In the genomic region with DNA sequence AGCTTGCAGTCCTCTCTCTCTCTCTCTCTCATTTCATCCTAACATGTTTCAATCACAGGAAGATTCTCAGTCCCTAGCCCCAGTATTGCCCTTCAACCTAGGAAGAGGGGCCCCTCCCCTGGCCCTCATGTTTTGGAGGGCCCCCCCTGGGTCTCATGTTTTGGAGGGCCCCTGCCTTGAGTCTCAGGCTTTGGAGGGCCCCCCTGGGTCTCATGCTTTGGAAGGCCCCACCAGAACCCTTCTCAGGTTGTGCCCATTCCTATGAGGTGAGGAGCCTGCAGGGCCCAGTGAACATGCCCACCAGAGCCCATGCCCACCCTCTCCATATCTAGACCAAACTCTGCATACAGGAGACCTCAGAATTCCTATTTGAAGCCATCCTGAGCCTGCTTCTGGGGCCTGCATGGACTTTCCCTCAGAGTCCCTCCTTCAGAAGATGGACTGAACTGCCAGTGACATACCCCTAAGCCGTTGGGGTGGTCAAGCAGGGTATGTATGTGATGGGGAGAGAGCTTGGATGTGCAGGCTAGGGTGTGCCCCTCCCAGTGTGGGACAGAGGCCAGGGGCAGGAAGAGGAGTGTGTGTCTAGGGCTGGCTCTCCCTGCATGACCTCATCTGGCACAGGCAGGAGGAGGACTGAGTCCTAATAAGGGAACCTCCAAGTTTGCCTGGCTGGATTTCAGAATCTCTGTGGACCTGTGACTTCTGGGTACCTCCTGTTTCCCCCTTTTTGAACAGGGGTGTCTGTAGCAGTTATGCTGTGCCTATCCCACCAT, we compare ENCODE assay signal across 10 cellular contexts. TPM values are rescaled to one million over a fixed set of nuclear protein-coding genes. Genes with fewer than 3 reads are reported as not detected.
DNase-seq lines count a peak whose midpoint lies in the region; ATAC-seq and TF ChIP-seq lines count a peak whose summit lies in the region.
"Had no signal": no experiment of that assay in that cellular context is flagged by ENCODE, and none has a peak within 500 bp of the region (broad histone marks: within the 10 kb centered on the region; RNA-seq: fewer than 3 reads in every experiment).

No MANE protein-coding gene starts in this region.

- H3K4me1 ChIP-seq in H9 (ENCODE audit: insufficient read depth, low read length) (peaks cover 5% of the 10 kb centered on the region; the same call in 1 of the 2 replicates), right atrium auricular region (peaks cover 0 to 23% of the 10 kb centered on the region in 2 donors), HAP-1 (no peaks in the 10 kb centered on the region)

- no peak overlapping the region for H3K4ac ChIP-seq in H9 (ENCODE audit: low read depth, low read length)

- no peak overlapping the region for H2BK15ac ChIP-seq in H9 (ENCODE audit: low read depth, low read length)

- H3K27ac ChIP-seq in H9 (ENCODE audit: insufficient read length, low read depth, low read length) (no peak overlapping the region), right atrium auricular region (peak overlapping the region; percentile 76 to 84), skin epidermis (peak overlapping the region in 19 of 21 experiments; percentile 20 to 97 (median 69))

- no peaks in the 10 kb centered on the region; a peak in 2 of 7 replicates for H3K36me3 Mint-ChIP-seq in H9 (ENCODE audit: insufficient read depth in 1 of 3, low read depth in 3 of 3)
- no peaks in the 10 kb centered on the region for H3K36me3 Mint-ChIP-seq in activated CD4-positive, alpha-beta memory T cell treated with anti-CD3 and anti-CD28 coated beads, Interleukin-2, amount 10 ng/mL, durations not matched to agents 7 days and 5 days (ENCODE audit: low read depth)

- H3K14ac ChIP-seq in H9 (ENCODE audit: insufficient read depth, low read length), result no peak overlapping the region

- no peak overlapping the region for H2AFZ ChIP-seq in H9 (ENCODE audit: low read length)

- WGBS in H9 (ENCODE audit: extremely low coverage, insufficient read length, low lambda C conversion rate), result no CpG with 5 or more reads among the region's 1 CpG

- no peak overlapping the region for H3K56ac ChIP-seq in H9 (ENCODE audit: insufficient read length, low read depth, low read length)

- DNase-seq in H9 (no peak), astrocyte of the hippocampus (ENCODE audit: low read depth, low spot score) (peak; percentile 62), right atrium auricular region (ENCODE audit: low spot score) (peak; percentile 80), HAP-1 (ENCODE audit: low spot score in 2 of 2) (no peak), SW 1271 (lab: John Stamatoyannopoulos, UW) (no peak)
- no peak for DNase-seq in activated CD4-positive, alpha-beta memory T cell treated with anti-CD3 and anti-CD28 coated beads, Interleukin-2, amount 10 ng/mL, durations not matched to agents 7 days and 5 days
- DNase-seq: activated CD4-positive, alpha-beta T cell treated with anti-CD3 and anti-CD28 coated beads for 48 hours had no signal

- no peak for TF ChIP-seq CTCF in H9 (conservative IDR thresholded peaks at IDR 0.05)
- no peak for TF ChIP-seq CTCF in right atrium auricular region (IDR thresholded peaks at IDR 0.05)

- in situ Hi-C loops in HAP-1 (cut with MboI; ENCODE audit: low sequenced_read_pairs), result no loop called here

- H3T11ph ChIP-seq in H9 (ENCODE audit: low read length), result no peak overlapping the region

- H3K9me3 Mint-ChIP-seq in H9, result no peaks in the 10 kb centered on the region
- no peaks in the 10 kb centered on the region for H3K9me3 Mint-ChIP-seq in activated CD4-positive, alpha-beta memory T cell treated with anti-CD3 and anti-CD28 coated beads, Interleukin-2, amount 10 ng/mL, durations not matched to agents 7 days and 5 days
- H3K9me3 Mint-ChIP-seq: central memory CD8-positive, alpha-beta T cell had no signal

- no peak for ATAC-seq in HG02623 (IDR thresholded peaks at IDR 0.05; ENCODE audit: unreplicated experiment)

- no peak overlapping the region for H2BK20ac ChIP-seq in H9 (ENCODE audit: low read depth, low read length, poor library complexity, severe bottlenecking)

- no peak overlapping the region for H2BK5ac ChIP-seq in H9 (ENCODE audit: insufficient read length, low read length)

- H3K79me1 ChIP-seq in H9 (ENCODE audit: insufficient read depth, low read depth, low read length, poor library complexity, severe bottlenecking), result no peaks in the 10 kb centered on the region

- no peak overlapping the region for H2AK5ac ChIP-seq in H9 (ENCODE audit: insufficient read length, low read length)

- H2BK12ac ChIP-seq in H9 (ENCODE audit: insufficient read length, low read depth, low read length), result no peak overlapping the region

- H3K27me3 ChIP-seq in H9 (ENCODE audit: insufficient read depth, low read length) (no peaks in the 10 kb centered on the region), right atrium auricular region (no peaks in the 10 kb centered on the region), HAP-1 (ENCODE audit: low read depth) (no peaks in the 10 kb centered on the region)

- no peaks in the 10 kb centered on the region for H3K23me2 ChIP-seq in H9 (ENCODE audit: insufficient read length, low read depth, low read length, poor library complexity, severe bottlenecking)

- H3K9ac ChIP-seq in H9 (ENCODE audit: extremely low read depth, insufficient read length, low read length), result no peak overlapping the region

- no peak overlapping the region for H3K4me3 ChIP-seq in right atrium auricular region
- H3K4me3 ChIP-seq in skin epidermis, result no peak overlapping the region
- H3K4me3 ChIP-seq in HAP-1, result no peak overlapping the region

- POLR2A ChIA-PET in activated CD4-positive, alpha-beta memory T cell treated with anti-CD3 and anti-CD28 coated beads, Interleukin-2, amount 10 ng/mL, durations not matched to agents 7 days and 5 days (lab: Charles Lee), result interaction anchor here (1.5 to 3.6 kb wide), 2 partner anchors 8 to 14 kb away, joined by 3 to 21 read pairs; a partner anchor contains a TSS

- H4K91ac ChIP-seq in H9 (ENCODE audit: insufficient read length, low read depth, low read length), result no peak overlapping the region

- H3K4me1 Mint-ChIP-seq in H9, result peaks cover 10% of the 10 kb centered on the region in 2 experiments
- peaks cover 9% of the 10 kb centered on the region for H3K4me1 Mint-ChIP-seq in activated CD4-positive, alpha-beta memory T cell treated with anti-CD3 and anti-CD28 coated beads, Interleukin-2, amount 10 ng/mL, durations not matched to agents 7 days and 5 days
- H3K4me1 Mint-ChIP-seq: central memory CD8-positive, alpha-beta T cell had no signal

- H3K4me2 ChIP-seq in H9 (ENCODE audit: insufficient read depth, insufficient read length, low read length), result no peak overlapping the region

- no peak overlapping the region for H4K8ac ChIP-seq in H9 (replicated peaks; ENCODE audit: insufficient read length, low read depth, low read length)

- no peaks in the 10 kb centered on the region for H3K79me2 ChIP-seq in H9 (ENCODE audit: insufficient read depth, low read length)

- peak overlapping the region; percentile 57 for H3K18ac ChIP-seq in H9 (ENCODE audit: insufficient read length, low read depth, low read length)

- no peaks in the 10 kb centered on the region for H4K20me1 ChIP-seq in H9 (ENCODE audit: control insufficient read depth, insufficient read depth, insufficient read length)

- CTCF ChIA-PET in activated CD4-positive, alpha-beta memory T cell treated with anti-CD3 and anti-CD28 coated beads, Interleukin-2, amount 10 ng/mL, durations not matched to agents 7 days and 5 days (lab: Charles Lee), result interaction anchor here (5.5 kb wide), 1 partner anchor 15 kb away, joined by 30 read pairs; no protein-coding TSS in a partner anchor

- H3K27ac Mint-ChIP-seq in H9, result peak overlapping the region in 1 of 3 experiments; percentile 8; a peak in 2 of 7 replicates
- no peak overlapping the region for H3K27ac Mint-ChIP-seq in activated CD4-positive, alpha-beta memory T cell treated with anti-CD3 and anti-CD28 coated beads, Interleukin-2, amount 10 ng/mL, durations not matched to agents 7 days and 5 days

- no peaks in the 10 kb centered on the region for H3K9me3 ChIP-seq in H9 (ENCODE audit: control insufficient read depth, low read depth, low read length)
- no peaks in the 10 kb centered on the region for H3K9me3 ChIP-seq in right atrium auricular region
- H3K9me3 ChIP-seq in HAP-1, result no peaks in the 10 kb centered on the region

- no peak overlapping the region for H4K5ac ChIP-seq in H9 (ENCODE audit: insufficient read length, low read depth, low read length)

- no peaks in the 10 kb centered on the region for H3K27me3 Mint-ChIP-seq in H9 (ENCODE audit: low read depth)
- H3K27me3 Mint-ChIP-seq in activated CD4-positive, alpha-beta memory T cell treated with anti-CD3 and anti-CD28 coated beads, Interleukin-2, amount 10 ng/mL, durations not matched to agents 7 days and 5 days, result no peaks in the 10 kb centered on the region
- H3K27me3 Mint-ChIP-seq: central memory CD8-positive, alpha-beta T cell had no signal

- H3K4me3 Mint-ChIP-seq in H9, result no peak overlapping the region; a peak in 1 of 5 replicates
- H3K4me3 Mint-ChIP-seq in activated CD4-positive, alpha-beta memory T cell treated with anti-CD3 and anti-CD28 coated beads, Interleukin-2, amount 10 ng/mL, durations not matched to agents 7 days and 5 days, result no peak overlapping the region
- H3K4me3 Mint-ChIP-seq: central memory CD8-positive, alpha-beta T cell had no signal

- H3K36me3 ChIP-seq in right atrium auricular region (no peaks in the 10 kb centered on the region), HAP-1 (replicated peaks) (no peaks in the 10 kb centered on the region)

- H2BK120ac ChIP-seq in H9 (ENCODE audit: low read depth, low read length, poor library complexity, severe bottlenecking), result no peak overlapping the region

- no peak overlapping the region for H3K23ac ChIP-seq in H9 (ENCODE audit: insufficient read length, low read depth, low read length)

RNA-seq across cellular contexts. Expression of a gene that starts 8.1 kb away (rescaled TPM):
- total RNA-seq in H9 (2021) (264 and 271 TPM in 2 replicates), right atrium auricular region (100 to 1,000 TPM; 278 to 454 TPM)
- 100 to 1,000 TPM; 128 to 133 TPM for total RNA-seq in activated CD4-positive, alpha-beta memory T cell treated with anti-CD3 and anti-CD28 coated beads, Interleukin-2, amount 10 ng/mL, durations not matched to agents 7 days and 5 days

RNA-seq across cellular contexts. Expression of a gene that starts 33.2 kb away (rescaled TPM):
- total RNA-seq in H9 (2021) (28.3 and 29.9 TPM in 2 replicates), right atrium auricular region (10 to 100 TPM; 44.1 to 52.4 TPM)
- 10 to 100 TPM; 34.2 to 34.8 TPM for total RNA-seq in activated CD4-positive, alpha-beta memory T cell treated with anti-CD3 and anti-CD28 coated beads, Interleukin-2, amount 10 ng/mL, durations not matched to agents 7 days and 5 days

Comparison
In these comparisons a context has a peak if more than half of its experiments do, and no peak if none do; other contexts are left out.
1. DNase-seq: peak in astrocyte of the hippocampus (single experiment) and right atrium auricular region (single experiment); none in H9 (single experiment), HAP-1 (0 of 2), SW 1271 (0 of 2) and activated CD4-positive, alpha-beta memory T cell treated with anti-CD3 and anti-CD28 coated beads, Interleukin-2, amount 10 ng/mL, durations not matched to agents 7 days and 5 days (single experiment).